8 cellular contexts compared by ENCODE assay signal in the genomic region with DNA sequence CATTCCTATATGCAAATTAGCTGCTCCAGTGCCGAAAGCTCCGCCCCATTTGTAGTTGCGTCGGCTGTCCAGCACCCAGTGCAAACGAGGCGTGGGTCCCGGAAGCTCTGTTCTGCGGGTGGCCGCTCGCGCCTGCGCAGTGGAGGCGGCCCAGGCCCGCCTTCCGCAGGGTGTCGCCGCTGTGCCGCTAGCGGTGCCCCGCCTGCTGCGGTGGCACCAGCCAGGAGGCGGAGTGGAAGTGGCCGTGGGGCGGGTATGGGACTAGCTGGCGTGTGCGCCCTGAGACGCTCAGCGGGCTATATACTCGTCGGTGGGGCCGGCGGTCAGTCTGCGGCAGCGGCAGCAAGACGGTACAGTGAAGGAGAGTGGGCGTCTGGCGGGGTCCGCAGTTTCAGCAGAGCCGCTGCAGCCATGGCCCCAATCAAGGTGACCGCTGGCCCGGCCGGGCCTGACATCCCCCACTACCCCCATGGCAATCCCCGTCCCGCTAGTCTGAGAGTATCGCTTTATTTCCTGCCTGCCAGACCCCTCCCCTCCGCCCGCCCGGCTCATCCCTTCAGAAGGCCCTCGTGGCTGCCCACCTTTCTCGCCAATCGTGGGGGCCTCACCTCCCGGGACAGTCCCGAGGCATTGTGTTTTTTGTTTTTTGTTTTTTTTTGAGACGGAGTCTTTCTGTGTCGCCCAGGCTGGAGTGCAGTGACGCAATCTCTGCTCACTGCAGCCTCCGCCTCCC. TPM values are rescaled to one million over a fixed set of nuclear protein-coding genes. Genes with fewer than 3 reads are reported as not detected.
A peak's percentile ranks its signal among the peaks of the same experiment; 100 is the strongest.
DNase-seq lines count a peak whose midpoint lies in the region; ATAC-seq, FAIRE-seq and TF ChIP-seq lines count a peak whose summit lies in the region.

A gene (plus strand): TSS at position 161 of the 733 bp plus-strand sequence. CDS start 95 bp downstream, at position 256.

- POLR2A ChIA-PET in Caco-2 (lab: Charles Lee) = interaction anchor here (0.6 to 2.6 kb wide), 35 partner anchors 11 to 817 kb away, joined by 3 to 86 read pairs (median 6); a partner anchor contains a TSS

- no TSS peak for BruUV-seq in Caco-2 (replicated peaks; lab: Mats Ljungman, UMichigan)

- CTCF ChIA-PET in Caco-2 (lab: Charles Lee) = interaction anchor here (0.6 to 3.6 kb wide), 35 partner anchors 9 to 957 kb away, joined by 3 to 274 read pairs (median 6); a partner anchor contains a TSS

- H3K36me3 ChIP-seq in Caco-2 (ENCODE audit: control insufficient read depth, insufficient read depth, low read length) = peaks cover 5% of the 10 kb centered on the region
- H3K36me3 ChIP-seq in effector memory CD4-positive, alpha-beta T cell (ENCODE audit: control insufficient read depth, insufficient read depth, low read length) = peaks cover 13% of the 10 kb centered on the region

- ATAC-seq in GM21360 (IDR thresholded peaks at IDR 0.05; ENCODE audit: unreplicated experiment) = peak; percentile 58

- H3K9me3 Mint-ChIP-seq in Caco-2 (ENCODE audit: unreplicated experiment) = no peaks in the 10 kb centered on the region

- H3K4me3 Mint-ChIP-seq in Caco-2 (ENCODE audit: unreplicated experiment) = peak within 1 kb of the TSS; percentile 84

- H3K4me3 ChIP-seq in Caco-2 (ENCODE audit: low read depth, low read length) = peak within 1 kb of the TSS; percentile 70
- H3K4me3 ChIP-seq in effector memory CD4-positive, alpha-beta T cell (ENCODE audit: insufficient read depth, low read depth, low read length, poor library complexity, severe bottlenecking) = peak within 1 kb of the TSS; percentile 79

- H3K27me3 ChIP-seq in Caco-2 (replicated peaks; ENCODE audit: control insufficient read depth, insufficient read depth, low read length) = no peaks in the 10 kb centered on the region
- no peaks in the 10 kb centered on the region for H3K27me3 ChIP-seq in effector memory CD4-positive, alpha-beta T cell (replicated peaks; ENCODE audit: control insufficient read depth, insufficient read depth, low read length, poor library complexity, severe bottlenecking)

- peak in 1 of 2 experiments; percentile 56 for TF ChIP-seq CTCF in Caco-2 (IDR thresholded peaks at IDR 0.05; ENCODE audit: insufficient read depth in 1 of 2, low read depth in 1 of 2, low read length in 1 of 2, severe bottlenecking in 1 of 2, unreplicated experiment in 1 of 2)

- DNase-seq in Caco-2 (peak; percentile 98), HTR-8/SVneo (ENCODE audit: insufficient read length, low spot score) (peak; percentile 93), NOMO-1 treated with DMSO at 0.1 percent for 48 hours (lab: John Stamatoyannopoulos, UW; ENCODE audit: unreplicated experiment) (peak; percentile 98), medulla oblongata (ENCODE audit: extremely low spot score) (peak; percentile 99)
- DNase-seq in activated CD8-positive, alpha-beta memory T cell treated with anti-CD3 and anti-CD28 coated beads for 4 hours (ENCODE audit: low read depth in 2 of 2) = peak; percentile 84 to 91
- peak; percentile 92 to 94 (median 93) for DNase-seq in effector memory CD4-positive, alpha-beta T cell
- peak; percentile 86 for DNase-seq in stimulated activated CD8-positive, alpha-beta memory T cell treated with anti-CD3 and anti-CD28 coated beads, Interleukin-12 subunit alpha, Interleukin-12 subunit beta, amount 100 ng/mL, for 1 hour (ENCODE audit: low read depth)

- intact Hi-C loops in Caco-2 (cut with micrococcal nuclease; ENCODE audit: unreplicated experiment) = loop anchor here (1.0 to 5.0 kb wide), 6 partner anchors 13 to 331 kb away; a partner anchor contains a TSS

- peak within 1 kb of the TSS; percentile 97 for H3K27ac Mint-ChIP-seq in Caco-2 (ENCODE audit: unreplicated experiment)

- H3K36me3 Mint-ChIP-seq in Caco-2 (ENCODE audit: insufficient read depth, unreplicated experiment) = peaks cover 69% of the 10 kb centered on the region

- H3K27ac ChIP-seq in effector memory CD4-positive, alpha-beta T cell (ENCODE audit: insufficient read depth, low read length, poor library complexity, severe bottlenecking) = peak within 1 kb of the TSS; percentile 94

- peaks cover 28% of the 10 kb centered on the region for H3K4me1 Mint-ChIP-seq in Caco-2 (ENCODE audit: low read depth, unreplicated experiment)

- peaks cover 21% of the 10 kb centered on the region for H3K4me1 ChIP-seq in Caco-2
- peaks cover 14% of the 10 kb centered on the region for H3K4me1 ChIP-seq in effector memory CD4-positive, alpha-beta T cell (ENCODE audit: control insufficient read depth, insufficient read depth, low read length, poor library complexity, severe bottlenecking)

- H3K9me3 ChIP-seq in Caco-2 = no peaks in the 10 kb centered on the region
- H3K9me3 ChIP-seq in effector memory CD4-positive, alpha-beta T cell (ENCODE audit: control insufficient read depth, low read length) = no peaks in the 10 kb centered on the region

- no peaks in the 10 kb centered on the region for H3K27me3 Mint-ChIP-seq in Caco-2 (ENCODE audit: insufficient read depth, unreplicated experiment)

- FAIRE-seq in HTR-8/SVneo (lab: Jason Lieb, UNC) = peak; percentile 96

RNA-seq across cellular contexts. Expression of the gene that starts here (rescaled TPM):
- 269 and 306 TPM in 2 replicates for total RNA-seq in Caco-2 (2022)

Comparison
In these comparisons a context has a peak if more than half of its experiments do, and no peak if none do; other contexts are left out.
1. Peak in every context shown above with its lines: DNase-seq, ATAC-seq, H3K4me3 ChIP-seq and H3K27ac ChIP-seq.